In the genomic region with DNA sequence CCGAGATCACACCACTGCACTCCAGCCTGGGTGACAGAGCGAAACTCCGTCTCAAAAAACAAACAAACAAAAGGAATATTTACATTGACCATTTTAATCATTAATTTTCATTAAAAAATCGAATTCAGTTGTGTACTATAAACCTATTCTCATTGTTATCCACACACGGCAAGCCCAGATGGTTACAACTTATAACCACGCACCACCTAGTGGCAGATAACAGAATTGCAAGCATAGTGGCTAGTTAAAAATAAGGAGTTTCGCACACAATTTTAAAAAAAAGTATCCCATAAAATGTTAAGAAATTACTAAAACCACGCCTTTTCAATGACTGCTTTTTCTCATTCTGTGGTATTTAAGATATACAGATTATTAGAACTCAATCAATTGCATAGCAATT, we compare ENCODE assay signal across 1 cellular context.
TF ChIP-seq lines count a peak whose summit lies in the region.

No MANE protein-coding gene starts in this region.

TF ChIP-seq in WTC11, 78 proteins besides CTCF, POLR2A, EP300 and RAD21 (continued from another document):
- no peak for TF ChIP-seq SMAD4 (CRISPR knock-in tag; IDR thresholded peaks at IDR 0.05)
- no peak for TF ChIP-seq ZNF219 (CRISPR knock-in tag; IDR thresholded peaks at IDR 0.05; ENCODE audit: borderline replicate concordance)
- no peak for TF ChIP-seq OVOL2 (CRISPR knock-in tag; IDR thresholded peaks at IDR 0.05; ENCODE audit: borderline replicate concordance)
- TF ChIP-seq, protein P1, sequence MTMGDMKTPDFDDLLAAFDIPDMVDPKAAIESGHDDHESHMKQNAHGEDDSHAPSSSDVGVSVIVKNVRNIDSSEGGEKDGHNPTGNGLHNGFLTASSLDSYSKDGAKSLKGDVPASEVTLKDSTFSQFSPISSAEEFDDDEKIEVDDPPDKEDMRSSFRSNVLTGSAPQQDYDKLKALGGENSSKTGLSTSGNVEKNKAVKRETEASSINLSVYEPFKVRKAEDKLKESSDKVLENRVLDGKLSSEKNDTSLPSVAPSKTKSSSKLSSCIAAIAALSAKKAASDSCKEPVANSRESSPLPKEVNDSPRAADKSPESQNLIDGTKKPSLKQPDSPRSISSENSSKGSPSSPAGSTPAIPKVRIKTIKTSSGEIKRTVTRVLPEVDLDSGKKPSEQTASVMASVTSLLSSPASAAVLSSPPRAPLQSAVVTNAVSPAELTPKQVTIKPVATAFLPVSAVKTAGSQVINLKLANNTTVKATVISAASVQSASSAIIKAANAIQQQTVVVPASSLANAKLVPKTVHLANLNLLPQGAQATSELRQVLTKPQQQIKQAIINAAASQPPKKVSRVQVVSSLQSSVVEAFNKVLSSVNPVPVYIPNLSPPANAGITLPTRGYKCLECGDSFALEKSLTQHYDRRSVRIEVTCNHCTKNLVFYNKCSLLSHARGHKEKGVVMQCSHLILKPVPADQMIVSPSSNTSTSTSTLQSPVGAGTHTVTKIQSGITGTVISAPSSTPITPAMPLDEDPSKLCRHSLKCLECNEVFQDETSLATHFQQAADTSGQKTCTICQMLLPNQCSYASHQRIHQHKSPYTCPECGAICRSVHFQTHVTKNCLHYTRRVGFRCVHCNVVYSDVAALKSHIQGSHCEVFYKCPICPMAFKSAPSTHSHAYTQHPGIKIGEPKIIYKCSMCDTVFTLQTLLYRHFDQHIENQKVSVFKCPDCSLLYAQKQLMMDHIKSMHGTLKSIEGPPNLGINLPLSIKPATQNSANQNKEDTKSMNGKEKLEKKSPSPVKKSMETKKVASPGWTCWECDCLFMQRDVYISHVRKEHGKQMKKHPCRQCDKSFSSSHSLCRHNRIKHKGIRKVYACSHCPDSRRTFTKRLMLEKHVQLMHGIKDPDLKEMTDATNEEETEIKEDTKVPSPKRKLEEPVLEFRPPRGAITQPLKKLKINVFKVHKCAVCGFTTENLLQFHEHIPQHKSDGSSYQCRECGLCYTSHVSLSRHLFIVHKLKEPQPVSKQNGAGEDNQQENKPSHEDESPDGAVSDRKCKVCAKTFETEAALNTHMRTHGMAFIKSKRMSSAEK (CRISPR knock-in tag; IDR thresholded peaks at IDR 0.05; ENCODE audit: borderline replicate concordance): no peak
- TF ChIP-seq, protein P2, sequence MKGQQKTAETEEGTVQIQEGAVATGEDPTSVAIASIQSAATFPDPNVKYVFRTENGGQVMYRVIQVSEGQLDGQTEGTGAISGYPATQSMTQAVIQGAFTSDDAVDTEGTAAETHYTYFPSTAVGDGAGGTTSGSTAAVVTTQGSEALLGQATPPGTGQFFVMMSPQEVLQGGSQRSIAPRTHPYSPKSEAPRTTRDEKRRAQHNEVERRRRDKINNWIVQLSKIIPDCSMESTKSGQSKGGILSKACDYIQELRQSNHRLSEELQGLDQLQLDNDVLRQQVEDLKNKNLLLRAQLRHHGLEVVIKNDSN (CRISPR knock-in tag; IDR thresholded peaks at IDR 0.05): no peak
- no peak for TF ChIP-seq CBFB (CRISPR knock-in tag; IDR thresholded peaks at IDR 0.05; ENCODE audit: low read depth)
